Comparison of ENCODE assay signal across 9 cellular contexts in the genomic region with DNA sequence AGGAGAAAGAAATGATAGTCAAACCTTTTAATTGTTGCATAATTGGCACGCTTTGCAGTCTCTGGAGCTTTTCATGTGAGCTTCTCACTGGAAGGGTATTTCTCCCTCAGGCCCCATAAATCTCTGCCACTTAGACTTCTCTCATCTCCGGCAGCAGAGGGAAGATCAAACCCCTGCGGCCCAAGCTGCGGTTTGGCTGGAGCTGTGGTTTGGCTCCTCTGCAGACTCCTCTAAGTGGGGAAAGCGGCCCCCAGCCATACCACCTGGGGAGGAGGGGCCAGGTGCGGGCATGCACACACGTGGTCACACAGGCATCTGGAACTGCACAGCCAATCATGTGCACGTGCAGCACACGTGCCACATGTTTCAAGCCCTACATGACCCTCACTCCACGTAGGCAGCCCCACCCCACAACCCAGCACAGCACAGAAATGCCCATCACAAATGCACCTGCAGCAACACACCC. TPM values are rescaled to one million over a fixed set of nuclear protein-coding genes. Genes with fewer than 3 reads are reported as not detected.
DNase-seq lines count a peak whose midpoint lies in the region; ATAC-seq and TF ChIP-seq lines count a peak whose summit lies in the region.
"Had no signal": no experiment of that assay in that cellular context is flagged by ENCODE, and none has a peak within 500 bp of the region (broad histone marks: within the 10 kb centered on the region; RNA-seq: fewer than 3 reads in every experiment).

No MANE protein-coding gene starts in this region.

- peak overlapping the region in 5 of 10 donors; percentile 15 to 55 (median 42) for H3K27ac Mint-ChIP-seq in naive thymus-derived CD8-positive, alpha-beta T cell
- H3K27ac Mint-ChIP-seq: activated T-cell treated with anti-CD3 and anti-CD28 coated beads, Interleukin-2, amount 50 U/mL, for 72 hours had no signal

- H3K4me3 ChIP-seq in DND-41 (ENCODE audit: low read depth in 1 of 2, low read length in 2 of 2) = no peak overlapping the region

- TF ChIP-seq CTCF in DND-41 (IDR thresholded peaks at IDR 0.05; ENCODE audit: borderline replicate concordance, extremely low read depth, low read length, poor library complexity, severe bottlenecking) = no peak

- H3K9ac ChIP-seq in DND-41 (ENCODE audit: low read depth, low read length) = no peak overlapping the region

- no peaks in the 10 kb centered on the region for H3K36me3 Mint-ChIP-seq in activated T-cell treated with anti-CD3 and anti-CD28 coated beads, Interleukin-2, amount 50 U/mL, for 4 hours (ENCODE audit: insufficient read depth)
- no peaks in the 10 kb centered on the region for H3K36me3 Mint-ChIP-seq in naive thymus-derived CD8-positive, alpha-beta T cell

- H3K4me3 Mint-ChIP-seq in activated T-cell treated with anti-CD3 and anti-CD28 coated beads, Interleukin-2, amount 50 U/mL, for 4 hours = no peak overlapping the region
- H3K4me3 Mint-ChIP-seq in naive thymus-derived CD8-positive, alpha-beta T cell = peak overlapping the region in 3 of 10 donors; percentile 8 to 53 (median 37)
- H3K4me3 Mint-ChIP-seq: activated T-cell treated with anti-CD3 and anti-CD28 coated beads, Interleukin-2, amount 50 U/mL, for 72 hours had no signal

- peaks cover 8% of the 10 kb centered on the region for H3K27me3 ChIP-seq in DND-41 (ENCODE audit: insufficient read depth, low read length, poor library complexity)

- POLR2A ChIA-PET in naive thymus-derived CD8-positive, alpha-beta T cell (lab: Charles Lee) = interaction anchor here (0.9 kb wide), 1 partner anchor 9 kb away, joined by 3 read pairs; no protein-coding TSS in a partner anchor

- DNase-seq in DND-41 = peak; percentile 68
- peak; percentile 34 for DNase-seq in NCI-H1417 treated with DMSO at 0.1 percent for 48 hours (lab: John Stamatoyannopoulos, UW)
- no peak for DNase-seq in activated T-cell treated with anti-CD3 and anti-CD28 coated beads, Interleukin-2, amount 50 U/mL, for 4 hours
- peak in 8 of 10 donors; percentile 13 to 62 (median 26) for DNase-seq in naive thymus-derived CD8-positive, alpha-beta T cell
- DNase-seq in ecto neural progenitor cell (ENCODE audit: low spot score) = no peak
- no peak for DNase-seq in caudate nucleus (lab: John Stamatoyannopoulos, UW)
- DNase-seq in DMS53 treated with DMSO at 0.1 percent for 48 hours (lab: John Stamatoyannopoulos, UW; ENCODE audit: unreplicated experiment) = no peak
- no peak for DNase-seq in CD1c-positive myeloid dendritic cell (ENCODE audit: extremely low spot score)
- DNase-seq: activated T-cell treated with anti-CD3 and anti-CD28 coated beads, Interleukin-2, amount 50 U/mL, for 72 hours had no signal

- H3K27ac ChIP-seq in DND-41 (ENCODE audit: low read length) (no peak overlapping the region), caudate nucleus (ENCODE audit: low read depth, low read length) (no peak overlapping the region)

- H3K9me3 Mint-ChIP-seq in activated T-cell treated with anti-CD3 and anti-CD28 coated beads, Interleukin-2, amount 50 U/mL, for 4 hours = no peaks in the 10 kb centered on the region
- no peaks in the 10 kb centered on the region for H3K9me3 Mint-ChIP-seq in naive thymus-derived CD8-positive, alpha-beta T cell
- H3K9me3 Mint-ChIP-seq: activated T-cell treated with anti-CD3 and anti-CD28 coated beads, Interleukin-2, amount 50 U/mL, for 72 hours had no signal

- no peaks in the 10 kb centered on the region for H3K9me3 ChIP-seq in DND-41 (ENCODE audit: insufficient read depth, low read length, severe bottlenecking)

- peaks cover 3% of the 10 kb centered on the region for H3K27me3 Mint-ChIP-seq in activated T-cell treated with anti-CD3 and anti-CD28 coated beads, Interleukin-2, amount 50 U/mL, for 4 hours (ENCODE audit: low read depth)
- H3K27me3 Mint-ChIP-seq in naive thymus-derived CD8-positive, alpha-beta T cell = peaks cover 1 to 17% (median 9%) of the 10 kb centered on the region in 5 donors

- H3K4me2 ChIP-seq in DND-41 (ENCODE audit: insufficient read depth, low read length) = no peak overlapping the region

- no peak overlapping the region for H2AFZ ChIP-seq in DND-41 (ENCODE audit: low read depth, low read length)

- H3K36me3 ChIP-seq in DND-41 (ENCODE audit: insufficient read depth, low read length) = no peaks in the 10 kb centered on the region

- no peaks in the 10 kb centered on the region for H3K79me2 ChIP-seq in DND-41 (ENCODE audit: insufficient read depth, low read length)

- ATAC-seq in DND-41 (ENCODE audit: insufficient read depth, low read depth) = peak; percentile 88
- ATAC-seq in activated T-cell treated with anti-CD3 and anti-CD28 coated beads, Interleukin-2, amount 50 U/mL, for 4 hours = peak; percentile 32 to 34
- ATAC-seq in naive thymus-derived CD8-positive, alpha-beta T cell = peak; percentile 64 to 84

- H4K20me1 ChIP-seq in DND-41 (ENCODE audit: insufficient read depth, low read length) = 0 out of 2 replicates have a peak, but pooled peaks cover 2% of the 10 kb centered on the region

- H3K4me1 ChIP-seq in DND-41 (ENCODE audit: insufficient read depth, low read length) = no peaks in the 10 kb centered on the region

- H3K4me1 Mint-ChIP-seq in activated T-cell treated with anti-CD3 and anti-CD28 coated beads, Interleukin-2, amount 50 U/mL, for 4 hours (ENCODE audit: low read depth) = peaks cover 15% of the 10 kb centered on the region
- peaks cover 10 to 22% (median 15%) of the 10 kb centered on the region in 4 donors for H3K4me1 Mint-ChIP-seq in naive thymus-derived CD8-positive, alpha-beta T cell

RNA-seq across cellular contexts. Expression of a gene that starts 58.3 kb away (rescaled TPM):
- total RNA-seq in activated T-cell treated with anti-CD3 and anti-CD28 coated beads, Interleukin-2, amount 50 U/mL, for 4 hours = 10 to 100 TPM; 45.2 to 62.3 (median 60.6) TPM
- 1 to 10 TPM; 4.0 to 5.1 TPM for total RNA-seq in naive thymus-derived CD8-positive, alpha-beta T cell
- polyA plus RNA-seq in naive thymus-derived CD8-positive, alpha-beta T cell = 10 to 100 TPM in 1 of 3 donors, 1 to 10 TPM in 2; 5.5 to 13.1 (median 7.4) TPM

Comparison
In these comparisons a context has a peak if more than half of its experiments do, and no peak if none do; other contexts are left out.
1. ATAC-seq: peak in every context shown above with its lines; median percentile 88 in DND-41; 74 in naive thymus-derived CD8-positive, alpha-beta T cell; 33 in activated T-cell treated with anti-CD3 and anti-CD28 coated beads, Interleukin-2, amount 50 U/mL, for 4 hours.
2. DNase-seq: peak in DND-41 (single experiment), NCI-H1417 treated with DMSO at 0.1 percent for 48 hours (single experiment) and naive thymus-derived CD8-positive, alpha-beta T cell (8 of 10); none in activated T-cell treated with anti-CD3 and anti-CD28 coated beads, Interleukin-2, amount 50 U/mL, for 4 hours (single experiment), ecto neural progenitor cell (single experiment), caudate nucleus (0 of 61), DMS53 treated with DMSO at 0.1 percent for 48 hours (single experiment) and CD1c-positive myeloid dendritic cell (single experiment).
3. RNA of a gene that starts 58.3 kb away (total RNA-seq): 45.2 to 62.3 TPM in activated T-cell treated with anti-CD3 and anti-CD28 coated beads, Interleukin-2, amount 50 U/mL, for 4 hours; 4.0 to 5.1 TPM in naive thymus-derived CD8-positive, alpha-beta T cell; every median in the first group is over 4 times any median in the second.